Comparison of ENCODE assay signal across 10 cellular contexts in the genomic region with DNA sequence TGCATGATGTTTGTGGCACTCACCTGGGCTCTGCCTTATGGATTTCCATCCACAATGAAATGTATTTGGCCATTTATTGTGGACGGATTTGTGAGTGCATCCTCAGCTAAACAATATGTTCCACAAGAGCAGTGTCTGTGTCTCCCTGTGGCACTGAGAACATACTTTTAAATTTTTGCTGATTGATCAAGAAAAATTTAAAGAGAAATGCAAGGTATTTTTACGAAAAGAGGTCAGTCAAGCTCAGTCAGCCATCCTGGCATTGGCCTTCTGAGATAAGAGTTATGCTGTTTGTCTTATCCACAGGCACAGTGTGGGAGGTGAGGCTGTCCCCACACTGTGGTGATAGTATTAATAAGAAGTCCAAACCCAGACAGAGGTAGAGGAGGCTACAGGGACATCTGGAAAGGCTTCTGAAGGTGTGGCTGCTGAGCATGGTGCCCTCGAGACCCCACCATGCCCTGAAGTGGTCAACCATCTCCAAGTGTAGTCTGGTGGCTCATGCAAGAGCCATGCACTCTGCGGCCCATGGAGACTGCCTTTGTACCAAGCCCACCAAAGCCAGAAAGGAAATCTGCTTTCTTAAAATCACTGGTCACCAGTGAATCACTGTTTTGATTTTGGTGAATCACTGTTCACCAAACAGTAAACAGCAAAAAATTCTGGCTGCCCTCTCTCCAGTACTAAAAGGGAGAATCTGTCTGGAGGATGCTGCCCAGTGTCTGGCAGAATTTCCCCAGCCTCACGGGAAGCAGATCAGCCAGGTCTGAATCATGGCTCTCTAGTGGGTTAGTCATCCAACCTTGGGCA. TPM values are rescaled to one million over a fixed set of nuclear protein-coding genes. Genes with fewer than 3 reads are reported as not detected.
DNase-seq lines count a peak whose midpoint lies in the region; ATAC-seq and TF ChIP-seq lines count a peak whose summit lies in the region.
"Had no signal": no experiment of that assay in that cellular context is flagged by ENCODE, and none has a peak within 500 bp of the region (broad histone marks: within the 10 kb centered on the region; RNA-seq: fewer than 3 reads in every experiment).

No MANE protein-coding gene starts in this region.

- no peaks in the 10 kb centered on the region for H3K4me1 ChIP-seq in CD8-positive, alpha-beta T cell (ENCODE audit: insufficient read depth, low read length)

- H3K4me1 Mint-ChIP-seq in stimulated activated effector memory CD8-positive, alpha-beta T cell treated with anti-CD3 and anti-CD28 coated beads, Interleukin-12 subunit alpha, Interleukin-12 subunit beta, amount 100 ng/mL, for 72 hours, result no peaks in the 10 kb centered on the region
- no peaks in the 10 kb centered on the region for H3K4me1 Mint-ChIP-seq in CD8-positive, alpha-beta T cell (ENCODE audit: low read depth)

- TF ChIP-seq CTCF in AG09319 (IDR thresholded peaks at IDR 0.05; ENCODE audit: low read depth, low read length), result no peak
- no peak for TF ChIP-seq CTCF in dorsolateral prefrontal cortex (IDR thresholded peaks at IDR 0.05 in 54 of 56, conservative IDR thresholded peaks at IDR 0.05 in 2 of 56; ENCODE audit: low read depth in 1 of 56, partially characterized antibody in 56 of 56)
- TF ChIP-seq CTCF in CD8-positive, alpha-beta T cell (IDR thresholded peaks at IDR 0.05), result no peak

- no peaks in the 10 kb centered on the region for H3K36me3 Mint-ChIP-seq in stimulated activated effector memory CD8-positive, alpha-beta T cell treated with anti-CD3 and anti-CD28 coated beads, Interleukin-12 subunit alpha, Interleukin-12 subunit beta, amount 100 ng/mL, for 72 hours
- no peaks in the 10 kb centered on the region for H3K36me3 Mint-ChIP-seq in CD8-positive, alpha-beta T cell

- CTCF ChIA-PET in CD8-positive, alpha-beta T cell (lab: Charles Lee), result no interaction called here

- no peak overlapping the region for H3K4me3 Mint-ChIP-seq in stimulated activated effector memory CD8-positive, alpha-beta T cell treated with anti-CD3 and anti-CD28 coated beads, Interleukin-12 subunit alpha, Interleukin-12 subunit beta, amount 100 ng/mL, for 72 hours
- H3K4me3 Mint-ChIP-seq in CD8-positive, alpha-beta T cell, result no peak overlapping the region
- H3K4me3 Mint-ChIP-seq: activated T-cell treated with anti-CD3 and anti-CD28 coated beads, Interleukin-2, amount 50 U/mL, for 4 hours had no signal

- POLR2A ChIA-PET in CD8-positive, alpha-beta T cell (lab: Charles Lee), result no interaction called here

- H3K36me3 ChIP-seq in CD8-positive, alpha-beta T cell (ENCODE audit: insufficient read depth, low read length), result no peaks in the 10 kb centered on the region

- intact Hi-C loops in dorsolateral prefrontal cortex (cut with DNase I), result no loop called here
- intact Hi-C loops in CD8-positive, alpha-beta T cell (cut with DNase I, micrococcal nuclease), result no loop called here

- H3K9me3 Mint-ChIP-seq in stimulated activated effector memory CD8-positive, alpha-beta T cell treated with anti-CD3 and anti-CD28 coated beads, Interleukin-12 subunit alpha, Interleukin-12 subunit beta, amount 100 ng/mL, for 72 hours, result no peaks in the 10 kb centered on the region
- H3K9me3 Mint-ChIP-seq in CD8-positive, alpha-beta T cell, result peaks cover 2% of the 10 kb centered on the region
- H3K9me3 Mint-ChIP-seq: activated T-cell treated with anti-CD3 and anti-CD28 coated beads, Interleukin-2, amount 50 U/mL, for 4 hours had no signal

- H3K27me3 Mint-ChIP-seq in CD8-positive, alpha-beta T cell (ENCODE audit: low read depth), result peaks cover 17% of the 10 kb centered on the region

- H3K9me3 ChIP-seq in CD8-positive, alpha-beta T cell (ENCODE audit: low read length), result no peaks in the 10 kb centered on the region

- DNase-seq in AG09319 (ENCODE audit: extremely low read depth, low read depth) (peak; percentile 81), NCI-H460 (ENCODE audit: extremely low read depth, low read depth) (peak; percentile 41), dorsolateral prefrontal cortex (peak in 1 of 10 donors; percentile 72), non-pigmented ciliary epithelial cell (ENCODE audit: low read depth) (peak; percentile 95), NCI-H146 treated with DMSO at 0.1 percent for 48 hours (lab: John Stamatoyannopoulos, UW; ENCODE audit: unreplicated experiment) (no peak)
- DNase-seq in stimulated activated effector memory CD8-positive, alpha-beta T cell treated with anti-CD3 and anti-CD28 coated beads, Interleukin-12 subunit alpha, Interleukin-12 subunit beta, amount 100 ng/mL, for 72 hours (ENCODE audit: low spot score in 2 of 2), result no peak
- no peak for DNase-seq in CD8-positive, alpha-beta T cell
- DNase-seq: activated T-cell treated with anti-CD3 and anti-CD28 coated beads, Interleukin-2, amount 50 U/mL, for 4 hours; NCI-H524 treated with DMSO at 0.1 percent for 48 hours had no signal

- ATAC-seq in GM18511 (IDR thresholded peaks at IDR 0.05; ENCODE audit: unreplicated experiment), result no peak
- no peak for ATAC-seq in stimulated activated effector memory CD8-positive, alpha-beta T cell treated with anti-CD3 and anti-CD28 coated beads, Interleukin-12 subunit alpha, Interleukin-12 subunit beta, amount 100 ng/mL, for 72 hours
- no peak for ATAC-seq in CD8-positive, alpha-beta T cell
- ATAC-seq: activated T-cell treated with anti-CD3 and anti-CD28 coated beads, Interleukin-2, amount 50 U/mL, for 4 hours had no signal

- peak overlapping the region in 41 of 59 donors; percentile 2 to 100 (median 50) for H3K27ac ChIP-seq in dorsolateral prefrontal cortex
- no peak overlapping the region for H3K27ac ChIP-seq in CD8-positive, alpha-beta T cell (ENCODE audit: low read depth, low read length)

- H3K27ac Mint-ChIP-seq in stimulated activated effector memory CD8-positive, alpha-beta T cell treated with anti-CD3 and anti-CD28 coated beads, Interleukin-12 subunit alpha, Interleukin-12 subunit beta, amount 100 ng/mL, for 72 hours, result no peak overlapping the region
- no peak overlapping the region for H3K27ac Mint-ChIP-seq in CD8-positive, alpha-beta T cell

- H3K4me3 ChIP-seq in dorsolateral prefrontal cortex, result no peak overlapping the region
- no peak overlapping the region for H3K4me3 ChIP-seq in CD8-positive, alpha-beta T cell (ENCODE audit: low read depth, low read length)

- no peaks in the 10 kb centered on the region for H3K27me3 ChIP-seq in dorsolateral prefrontal cortex
- H3K27me3 ChIP-seq in CD8-positive, alpha-beta T cell (ENCODE audit: insufficient read depth, low read length), result no peaks in the 10 kb centered on the region

RNA-seq across cellular contexts. Expression of gene SPOCK1, which starts 28.8 kb away (rescaled TPM):
- total RNA-seq in NCI-H460 (2014; rRNA removed; shearing (Covaris generic)), result 214 and 222 TPM in 2 replicates
- 67.6 and 94.0 TPM in 2 replicates for polyA plus RNA-seq in NCI-H460 (2014; cell fraction: nucleus; rRNA removed)
- 100 to 1,000 TPM; 164 to 817 (median 487) TPM for total RNA-seq in dorsolateral prefrontal cortex
- total RNA-seq in CD8-positive, alpha-beta T cell, result not detected
- total RNA-seq: activated T-cell treated with anti-CD3 and anti-CD28 coated beads, Interleukin-2, amount 50 U/mL, for 4 hours had no signal

Comparison
In these comparisons a context has a peak if more than half of its experiments do, and no peak if none do; other contexts are left out.
1. DNase-seq: peak in AG09319 (single experiment), NCI-H460 (single experiment) and non-pigmented ciliary epithelial cell (single experiment); none in stimulated activated effector memory CD8-positive, alpha-beta T cell treated with anti-CD3 and anti-CD28 coated beads, Interleukin-12 subunit alpha, Interleukin-12 subunit beta, amount 100 ng/mL, for 72 hours (0 of 2), CD8-positive, alpha-beta T cell (0 of 7) and NCI-H146 treated with DMSO at 0.1 percent for 48 hours (single experiment).
2. RNA of gene SPOCK1, which starts 28.8 kb away (total RNA-seq): 164 to 817 TPM in dorsolateral prefrontal cortex and 214 to 222 TPM in NCI-H460; not detected in CD8-positive, alpha-beta T cell; every median in the first group is over 100 times any median in the second.